Comparison of ENCODE assay signal across 20 cellular contexts in genomic region chr11:120001161-120002135, GRCh38.
A peak's percentile ranks its signal among the peaks of the same experiment; 100 is the strongest.
DNase-seq lines count a peak whose midpoint lies in the region.
"Had no signal": no experiment of that assay in that cellular context is flagged by ENCODE, and none has a peak within 500 bp of the region (broad histone marks: within the 10 kb centered on the region; RNA-seq: fewer than 3 reads in every experiment).

No MANE protein-coding gene starts in this region.

- H3K36me3 ChIP-seq in CD4-positive, alpha-beta memory T cell (ENCODE audit: insufficient read depth, low read length), result no peaks in the 10 kb centered on the region
- H3K36me3 ChIP-seq: MG63, tibial nerve had no signal

- no peak overlapping the region for H3K27ac Mint-ChIP-seq in CD4-positive, alpha-beta memory T cell
- H3K27ac Mint-ChIP-seq: activated naive CD4-positive, alpha-beta T cell treated with anti-CD3 and anti-CD28 coated beads, Interleukin-2, amount 50 U/mL, for 24 hours; activated T-cell treated with anti-CD3 and anti-CD28 coated beads, Interleukin-2, amount 50 U/mL, for 72 hours had no signal

- intact Hi-C loops in CD4-positive, alpha-beta memory T cell (cut with micrococcal nuclease), result no loop called here

- H3K4me1 ChIP-seq in CD4-positive, alpha-beta memory T cell (ENCODE audit: insufficient read depth, low read length), result no peaks in the 10 kb centered on the region
- H3K4me1 ChIP-seq: tibial nerve had no signal

- no peaks in the 10 kb centered on the region for H3K9me3 ChIP-seq in CD4-positive, alpha-beta memory T cell (ENCODE audit: control insufficient read depth in 1 of 2, low read length in 2 of 2)
- H3K9me3 ChIP-seq: MG63, tibial nerve had no signal

- H3K9me3 Mint-ChIP-seq in CD4-positive, alpha-beta memory T cell, result peaks cover 0 to 14% (median 2%) of the 10 kb centered on the region in 8 donors
- H3K9me3 Mint-ChIP-seq: activated naive CD4-positive, alpha-beta T cell treated with anti-CD3 and anti-CD28 coated beads, Interleukin-2, amount 50 U/mL, for 24 hours had no signal

- no peaks in the 10 kb centered on the region for H3K36me3 Mint-ChIP-seq in CD4-positive, alpha-beta memory T cell

- CTCF ChIA-PET in CD4-positive, alpha-beta memory T cell (lab: Charles Lee; ENCODE audit: partially characterized antibody), result interaction anchor here (0.9 kb wide), 1 partner anchor 15 kb away, joined by 3 read pairs; no protein-coding TSS in a partner anchor

- H3K4me3 Mint-ChIP-seq in CD4-positive, alpha-beta memory T cell, result no peak overlapping the region
- H3K4me3 Mint-ChIP-seq: activated naive CD4-positive, alpha-beta T cell treated with anti-CD3 and anti-CD28 coated beads, Interleukin-2, amount 50 U/mL, for 24 hours; activated T-cell treated with anti-CD3 and anti-CD28 coated beads, Interleukin-2, amount 50 U/mL, for 72 hours; neural crest cell had no signal

- no peaks in the 10 kb centered on the region for H3K27me3 ChIP-seq in CD4-positive, alpha-beta memory T cell (ENCODE audit: insufficient read depth, low read length)
- H3K27me3 ChIP-seq: MG63 had no signal

- DNase-seq in DMS79 treated with DMSO at 0.1 percent for 48 hours (lab: John Stamatoyannopoulos, UW) (peak; percentile 13), DMS79 (lab: John Stamatoyannopoulos, UW) (no peak), NCI-H146 treated with DMSO at 0.1 percent for 48 hours (lab: John Stamatoyannopoulos, UW; ENCODE audit: unreplicated experiment) (peak; percentile 84), NCI-H82 treated with DMSO at 0.1 percent for 48 hours (lab: John Stamatoyannopoulos, UW; ENCODE audit: unreplicated experiment) (peak; percentile 70), midbrain (lab: John Stamatoyannopoulos, UW) (peak; percentile 17), COLO668 (lab: John Stamatoyannopoulos, UW; ENCODE audit: unreplicated experiment) (no peak), kidney tubule cell (ENCODE audit: low spot score) (no peak)
- no peak for DNase-seq in CD4-positive, alpha-beta memory T cell
- DNase-seq: 8988T; activated T-cell treated with anti-CD3 and anti-CD28 coated beads, Interleukin-2, amount 50 U/mL, for 72 hours; H7; kidney glomerular epithelial cell; MG63; stimulated activated CD4-positive, alpha-beta T cell treated with anti-CD3 and anti-CD28 coated beads, Interleukin-12 subunit alpha, Interleukin-12 subunit beta, amount 100 ng/mL, for 4 hours had no signal

- peaks cover 9 to 13% of the 10 kb centered on the region in 2 donors for H3K27me3 Mint-ChIP-seq in CD4-positive, alpha-beta memory T cell

- H3K27ac ChIP-seq in CD4-positive, alpha-beta memory T cell (ENCODE audit: low read depth, low read length), result no peak overlapping the region
- H3K27ac ChIP-seq: C4-2B, hepatocyte, tibial nerve, VCaP had no signal

- POLR2A ChIA-PET in CD4-positive, alpha-beta memory T cell (lab: Charles Lee; ENCODE audit: partially characterized antibody), result no interaction called here

- H3K4me1 Mint-ChIP-seq in CD4-positive, alpha-beta memory T cell, result no peaks in the 10 kb centered on the region
- H3K4me1 Mint-ChIP-seq: activated naive CD4-positive, alpha-beta T cell treated with anti-CD3 and anti-CD28 coated beads, Interleukin-2, amount 50 U/mL, for 24 hours had no signal

- H3K4me3 ChIP-seq in CD4-positive, alpha-beta memory T cell (ENCODE audit: low read length in 2 of 2), result no peak overlapping the region
- H3K4me3 ChIP-seq: hepatocyte, MG63, tibial nerve had no signal

Comparison
In these comparisons a context has a peak if more than half of its experiments do, and no peak if none do; other contexts are left out.
1. DNase-seq: peak in DMS79 treated with DMSO at 0.1 percent for 48 hours (single experiment), NCI-H146 treated with DMSO at 0.1 percent for 48 hours (single experiment), NCI-H82 treated with DMSO at 0.1 percent for 48 hours (single experiment) and midbrain (single experiment); none in DMS79 (single experiment), COLO668 (single experiment), CD4-positive, alpha-beta memory T cell (0 of 5) and kidney tubule cell (single experiment).